ENCODE assay signal across 8 cellular contexts in genomic region chr6:11535801-11536230, GRCh38. TPM values are rescaled to one million over a fixed set of nuclear protein-coding genes. Genes with fewer than 3 reads are reported as not detected.
DNase-seq lines count a peak whose midpoint lies in the region; ATAC-seq and TF ChIP-seq lines count a peak whose summit lies in the region.

No MANE protein-coding gene starts in this region.

- POLR2A ChIA-PET in CD4-positive, alpha-beta memory T cell (lab: Charles Lee; ENCODE audit: partially characterized antibody): no interaction called here

- H3K9ac ChIP-seq in adipocyte (ENCODE audit: low read length): peak overlapping the region; percentile 87

- H3K9me3 Mint-ChIP-seq in CD4-positive, alpha-beta memory T cell: no peaks in the 10 kb centered on the region

- peak overlapping the region in 3 of 8 donors; percentile 61 to 87 (median 67) for H3K4me3 Mint-ChIP-seq in CD4-positive, alpha-beta memory T cell

- CTCF ChIA-PET in CD4-positive, alpha-beta memory T cell (lab: Charles Lee; ENCODE audit: partially characterized antibody): no interaction called here

- no peaks in the 10 kb centered on the region for H3K36me3 ChIP-seq in adipocyte (ENCODE audit: control insufficient read depth, insufficient read depth, low read length, severe bottlenecking)
- no peaks in the 10 kb centered on the region for H3K36me3 ChIP-seq in lower lobe of right lung
- H3K36me3 ChIP-seq in CD4-positive, alpha-beta memory T cell (ENCODE audit: insufficient read depth, low read length): no peaks in the 10 kb centered on the region

- H3K27ac Mint-ChIP-seq in CD4-positive, alpha-beta memory T cell: peak overlapping the region in 1 of 7 donors; percentile 72

- peak overlapping the region; percentile 86 for H3K27ac ChIP-seq in lower lobe of right lung
- no peak overlapping the region for H3K27ac ChIP-seq in CD4-positive, alpha-beta memory T cell (ENCODE audit: low read depth, low read length)

- H3K4me3 ChIP-seq in LNCaP clone FGC (ENCODE audit: low read depth, low read length) (no peak overlapping the region), adipocyte (ENCODE audit: low read length) (peak overlapping the region; percentile 46), lower lobe of right lung (no peak overlapping the region)
- no peak overlapping the region for H3K4me3 ChIP-seq in CD4-positive, alpha-beta memory T cell (ENCODE audit: low read length in 2 of 2)

- H3K4me1 Mint-ChIP-seq in CD4-positive, alpha-beta memory T cell: peaks cover 7 to 24% (median 9%) of the 10 kb centered on the region in 4 donors

- no peaks in the 10 kb centered on the region for H3K27me3 ChIP-seq in adipocyte (replicated peaks; ENCODE audit: control insufficient read depth, insufficient read depth, low read length)
- no peaks in the 10 kb centered on the region for H3K27me3 ChIP-seq in lower lobe of right lung (ENCODE audit: low read depth)
- H3K27me3 ChIP-seq in CD4-positive, alpha-beta memory T cell (ENCODE audit: insufficient read depth, low read length): no peaks in the 10 kb centered on the region

- no peak for TF ChIP-seq CTCF in LNCaP clone FGC (IDR thresholded peaks at IDR 0.05; ENCODE audit: control insufficient read depth, extremely low read depth, insufficient read depth)
- no peak for TF ChIP-seq CTCF in lower lobe of right lung (IDR thresholded peaks at IDR 0.05)

- ATAC-seq in lower lobe of right lung (no peak), GM18519 (IDR thresholded peaks at IDR 0.05; ENCODE audit: low FRiP score, unreplicated experiment) (no peak)

- H3K9me3 ChIP-seq in adipocyte (ENCODE audit: control insufficient read depth, low read length): no peaks in the 10 kb centered on the region
- H3K9me3 ChIP-seq in lower lobe of right lung: no peaks in the 10 kb centered on the region
- H3K9me3 ChIP-seq in CD4-positive, alpha-beta memory T cell (ENCODE audit: control insufficient read depth in 1 of 2, low read length in 2 of 2): no peaks in the 10 kb centered on the region

- in situ Hi-C loops in Caki2 (cut with HindIII; ENCODE audit: low pct_unique_long_range_greater_than_20kb, low sequenced_read_pairs): no loop called here

- peaks cover 38% of the 10 kb centered on the region for H3K4me1 ChIP-seq in adipocyte (ENCODE audit: control insufficient read depth, insufficient read depth, low read length)
- peaks cover 15% of the 10 kb centered on the region for H3K4me1 ChIP-seq in lower lobe of right lung
- peaks cover 11% of the 10 kb centered on the region for H3K4me1 ChIP-seq in CD4-positive, alpha-beta memory T cell (ENCODE audit: insufficient read depth, low read length)

- H3K36me3 Mint-ChIP-seq in CD4-positive, alpha-beta memory T cell: no peaks in the 10 kb centered on the region

- peaks cover 3 to 7% of the 10 kb centered on the region in 2 donors for H3K27me3 Mint-ChIP-seq in CD4-positive, alpha-beta memory T cell

- peak; percentile 54 for DNase-seq in Caki2 (ENCODE audit: low read depth)
- DNase-seq in LNCaP clone FGC (ENCODE audit: low read depth): peak; percentile 51
- peak; percentile 44 for DNase-seq in adipocyte (ENCODE audit: low read depth)
- DNase-seq in lower lobe of right lung: no peak
- no peak for DNase-seq in retina
- no peak for DNase-seq in CD4-positive, alpha-beta memory T cell
- DNase-seq in NCI-H187 (lab: John Stamatoyannopoulos, UW): no peak

- intact Hi-C loops in lower lobe of right lung (cut with DNase I): no loop called here
- intact Hi-C loops in CD4-positive, alpha-beta memory T cell (cut with micrococcal nuclease): loop anchor here (2.0 to 5.0 kb wide), 3 partner anchors 39 to 789 kb away; partner anchors contain the start of genes MAK and TMEM14B

RNA-seq across cellular contexts. Expression of gene TMEM170B, which starts 1.7 kb away (rescaled TPM):
- total RNA-seq in Caki2 (2014; rRNA removed; shearing (Covaris generic); ENCODE audit: low replicate concordance): 0.95 and 0.96 TPM in 2 replicates
- 12.4 TPM for total RNA-seq in lower lobe of right lung
- 1 to 10 TPM; 1.9 to 2.1 TPM for total RNA-seq in CD4-positive, alpha-beta memory T cell
- polyA plus RNA-seq in CD4-positive, alpha-beta memory T cell: under 1 TPM; 0.08 to 0.38 TPM

Comparison
In these comparisons a context has a peak if more than half of its experiments do, and no peak if none do; other contexts are left out.
1. DNase-seq: peak in Caki2 (single experiment), LNCaP clone FGC (single experiment) and adipocyte (single experiment); none in lower lobe of right lung (single experiment), retina (single experiment), CD4-positive, alpha-beta memory T cell (0 of 5) and NCI-H187 (0 of 2).